In genomic region chr10:122473116-122473515, GRCh38 we compare ENCODE assay signal across 30 cellular contexts. TPM values are rescaled to one million over a fixed set of nuclear protein-coding genes. Genes with fewer than 3 reads are reported as not detected.
"Had no signal": no experiment of that assay in that cellular context is flagged by ENCODE, and none has a peak within 500 bp of the region (broad histone marks: within the 10 kb centered on the region; RNA-seq: fewer than 3 reads in every experiment).

No MANE protein-coding gene starts in this region.

- H3K27me3 Mint-ChIP-seq: brain had no signal

- H3K9me3 Mint-ChIP-seq: activated T-cell treated with anti-CD3 and anti-CD28 coated beads, Interleukin-2, amount 50 U/mL, for 72 hours; brain; endodermal cell; natural killer cell; stimulated activated memory B cell treated with anti-CD40 and anti-IgM and Interleukin-4, amounts not matched to agents 10 μg/mL and 1 μg/mL and 100 μg/mL, for 72 hours; stimulated activated naive CD8-positive, alpha-beta T cell treated with anti-CD3 and anti-CD28 coated beads, Interleukin-15, amount 100 ng/mL, for 72 hours had no signal

- H3K9me3 ChIP-seq: esophagus muscularis mucosa, heart left ventricle, thyroid gland had no signal

- H3K27me3 ChIP-seq: esophagus muscularis mucosa, foreskin keratinocyte, heart left ventricle, thyroid gland had no signal

- H3K36me3 Mint-ChIP-seq: activated naive CD8-positive, alpha-beta T cell; brain; natural killer cell; stimulated activated memory B cell treated with anti-CD40 and anti-IgM and Interleukin-4, amounts not matched to agents 10 μg/mL and 1 μg/mL and 100 μg/mL, for 72 hours had no signal

- DNase-seq: activated CD4-positive, alpha-beta T cell treated with anti-CD3 and anti-CD28 coated beads for 4 hours; activated CD4-positive, alpha-beta T cell treated with anti-CD3 and anti-CD28 coated beads, Interleukin-2, amount 50 U/mL, for 4 hours; activated naive CD4-positive, alpha-beta T cell treated with Interleukin-2 at 50 U/mL for 16 hours; activated T-cell treated with anti-CD3 and anti-CD28 coated beads for 4 hours; activated T-cell treated with anti-CD3 and anti-CD28 coated beads, Interleukin-2, amount 50 U/mL, for 72 hours; aorta; endodermal cell; foreskin keratinocyte; heart left ventricle; hypothalamus; natural killer cell; stimulated activated CD4-positive, alpha-beta T cell treated with anti-CD3 and anti-CD28 coated beads, Interleukin-4, amount 100 ng/mL, for 24 hours; stimulated activated naive CD8-positive, alpha-beta T cell treated with anti-CD3 and anti-CD28 coated beads, Interleukin-15, amount 100 ng/mL, for 72 hours; T-helper 9 cell; thyroid gland had no signal

- H3K27ac ChIP-seq: foreskin keratinocyte, thyroid gland, VCaP had no signal

- ATAC-seq: activated T-cell treated with anti-CD3 and anti-CD28 coated beads, Interleukin-2, amount 50 U/mL, for 72 hours; foreskin keratinocyte; natural killer cell; sciatic nerve; stimulated activated memory B cell treated with anti-CD40 and anti-IgM and Interleukin-4, amounts not matched to agents 10 μg/mL and 1 μg/mL and 100 μg/mL, for 72 hours; stimulated activated naive CD8-positive, alpha-beta T cell treated with anti-CD3 and anti-CD28 coated beads, Interleukin-15, amount 100 ng/mL, for 72 hours had no signal

- H3K27ac Mint-ChIP-seq: activated naive CD8-positive, alpha-beta T cell; activated T-cell treated with anti-CD3 and anti-CD28 coated beads, Interleukin-2, amount 50 U/mL, for 72 hours; endodermal cell; natural killer cell; progenitor cell of endocrine pancreas; stimulated activated memory B cell treated with anti-CD40 and anti-IgM and Interleukin-4, amounts not matched to agents 10 μg/mL and 1 μg/mL and 100 μg/mL, for 72 hours; stimulated activated naive CD8-positive, alpha-beta T cell treated with anti-CD3 and anti-CD28 coated beads, Interleukin-15, amount 100 ng/mL, for 72 hours had no signal

- H3K4me3 Mint-ChIP-seq: activated naive CD8-positive, alpha-beta T cell; activated T-cell treated with anti-CD3 and anti-CD28 coated beads, Interleukin-2, amount 50 U/mL, for 72 hours; endodermal cell; natural killer cell; stimulated activated memory B cell treated with anti-CD40 and anti-IgM and Interleukin-4, amounts not matched to agents 10 μg/mL and 1 μg/mL and 100 μg/mL, for 72 hours; stimulated activated naive CD8-positive, alpha-beta T cell treated with anti-CD3 and anti-CD28 coated beads, Interleukin-15, amount 100 ng/mL, for 72 hours had no signal

- H3K4me3 ChIP-seq: esophagus muscularis mucosa, heart left ventricle, skin epidermis, thyroid gland had no signal

RNA-seq across cellular contexts. Expression of gene HTRA1, which starts 11.8 kb away (rescaled TPM):
- total RNA-seq: activated T-cell treated with anti-CD3 and anti-CD28 coated beads, Interleukin-2, amount 50 U/mL, for 72 hours; natural killer cell; T-helper 1 cell treated with Interleukin-12 subunit alpha and Interleukin-12 subunit beta and Interleukin-4 antibody, amounts not matched to agents 30 ng/mL and 1 ng/mL, for 36 hours had no signal

RNA-seq across cellular contexts. Expression of gene ARMS2, which starts 18.7 kb away (rescaled TPM):
- total RNA-seq: activated T-cell treated with anti-CD3 and anti-CD28 coated beads, Interleukin-2, amount 50 U/mL, for 72 hours; aorta; endodermal cell; foreskin keratinocyte; lower leg skin; mononuclear cell; natural killer cell; osteoblast; progenitor cell of endocrine pancreas; renal cortical epithelial cell; sciatic nerve; T-helper 1 cell treated with Interleukin-12 subunit alpha and Interleukin-12 subunit beta and Interleukin-4 antibody, amounts not matched to agents 30 ng/mL and 1 ng/mL, for 36 hours; thyroid gland; ureter had no signal
- polyA plus RNA-seq: adipose tissue, aorta, foreskin keratinocyte, heart left ventricle had no signal
